ENCODE assay signal across 1 cellular context in the genomic region with DNA sequence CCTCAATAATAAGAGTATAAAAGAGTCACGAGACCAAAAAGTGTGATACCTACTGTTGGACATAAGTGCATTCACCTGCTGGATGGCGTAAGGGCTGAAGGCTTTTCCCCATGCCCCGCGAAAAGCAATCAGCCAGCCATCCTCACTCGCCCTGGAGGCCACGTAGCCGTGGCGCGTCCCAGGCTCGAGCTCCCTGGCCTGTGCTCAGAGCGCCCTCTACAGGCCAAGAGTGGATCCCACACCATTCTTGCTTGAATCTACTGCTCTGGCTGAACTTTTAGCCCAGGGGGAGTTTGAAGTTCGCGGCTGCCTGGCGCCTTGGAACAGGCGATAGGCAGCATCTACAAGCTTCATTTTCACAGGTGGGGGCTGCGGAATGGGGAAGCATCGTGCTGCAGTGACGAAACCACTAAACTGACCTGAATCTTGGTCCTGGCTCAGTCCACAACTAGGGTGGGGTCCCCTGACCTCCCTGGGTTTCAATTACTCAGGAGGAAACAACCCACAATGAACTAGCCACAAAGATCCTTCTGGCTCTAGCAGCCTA.
TF ChIP-seq lines count a peak whose summit lies in the region.

No MANE protein-coding gene starts in this region.

TF ChIP-seq in GM12878, 131 proteins besides CTCF, POLR2A, EP300 and RAD21 (continued from another document):
- peak; percentile 31; the same call in 1 of the 2 replicates for TF ChIP-seq ZNF207 (IDR thresholded peaks at IDR 0.05; ENCODE audit: borderline replicate concordance)
- TF ChIP-seq CBX5 (IDR thresholded peaks at IDR 0.05; ENCODE audit: low read depth) = peak; percentile 20; the same call in 1 of the 2 replicates
- TF ChIP-seq IKZF1 (conservative IDR thresholded peaks at IDR 0.05) = 0 out of 2 replicates have a peak, but pooled peaks have one; percentile 13
- peak; percentile 57; the same call in 1 of the 2 replicates for TF ChIP-seq MAX (IDR thresholded peaks at IDR 0.05; ENCODE audit: low read depth, low read length)
- TF ChIP-seq IRF4 (IDR thresholded peaks at IDR 0.05; ENCODE audit: low read depth, low read length) = peak; percentile 72; the same call in 1 of the 2 replicates
- 0 out of 2 replicates have a peak, but pooled peaks have one; percentile 35 for TF ChIP-seq LARP7 (IDR thresholded peaks at IDR 0.05)
- peak; percentile 41; the same call in 1 of the 2 replicates for TF ChIP-seq MEF2A (IDR thresholded peaks at IDR 0.05; ENCODE audit: insufficient read depth, low read depth, low read length)
- peak; percentile 85 for TF ChIP-seq YY1 (IDR thresholded peaks at IDR 0.05; ENCODE audit: low read depth, low read length)
- TF ChIP-seq RB1 (IDR thresholded peaks at IDR 0.05; ENCODE audit: borderline replicate concordance) = peak; percentile 28; the same call in 1 of the 2 replicates
- peak; percentile 98 for TF ChIP-seq SMC3 (IDR thresholded peaks at IDR 0.05; ENCODE audit: borderline replicate concordance, low read length)
- TF ChIP-seq PAX5 (IDR thresholded peaks at IDR 0.05; ENCODE audit: borderline replicate concordance, low read depth, low read length) = 0 out of 2 replicates have a peak, but pooled peaks have one; percentile 21
